Comparison of ENCODE assay signal across 8 cellular contexts in the genomic region with DNA sequence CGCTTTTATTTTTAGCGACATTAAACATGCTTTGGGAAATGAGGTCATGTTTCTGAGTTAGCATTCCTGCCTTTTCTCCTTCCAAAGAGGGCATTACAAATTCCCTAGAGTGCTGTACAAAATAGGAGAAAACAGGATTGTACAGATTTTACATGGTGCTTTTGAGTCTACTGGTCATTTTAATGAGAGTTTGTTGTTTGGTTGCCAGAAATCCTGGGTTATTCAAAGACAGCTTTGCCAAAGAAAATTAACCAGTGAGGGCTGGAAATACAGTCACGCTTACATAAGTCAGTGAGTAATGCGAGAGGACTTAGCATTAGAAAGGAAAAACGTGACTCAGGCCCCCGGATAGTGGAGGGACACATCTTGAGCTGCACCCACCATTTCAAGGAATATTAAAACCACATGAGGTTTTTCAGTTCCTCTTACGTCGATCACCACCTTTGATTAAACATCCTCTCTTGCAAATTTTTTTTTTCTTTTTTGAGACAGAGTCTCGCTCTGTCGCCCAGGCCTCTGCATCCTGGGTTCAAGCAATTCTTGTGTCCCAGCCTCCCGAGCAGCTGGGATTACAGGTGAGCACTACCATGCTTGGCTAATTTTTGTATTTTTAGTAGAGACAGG. TPM values are rescaled to one million over a fixed set of nuclear protein-coding genes. Genes with fewer than 3 reads are reported as not detected.
DNase-seq lines count a peak whose midpoint lies in the region; ATAC-seq and TF ChIP-seq lines count a peak whose summit lies in the region.

No MANE protein-coding gene starts in this region.

- H3K27me3 ChIP-seq in HL-60 (ENCODE audit: insufficient read depth, poor library complexity, severe bottlenecking) (no peaks in the 10 kb centered on the region), prostate gland (replicated peaks; ENCODE audit: insufficient read depth) (no peaks in the 10 kb centered on the region)

- H3K36me3 ChIP-seq in prostate gland = no peaks in the 10 kb centered on the region

- H3K27ac ChIP-seq in HL-60 (replicated peaks) = no peak overlapping the region
- peak overlapping the region; percentile 20 to 50 for H3K27ac ChIP-seq in prostate gland

- H3K4me3 Mint-ChIP-seq in dendritic cell treated with granulocyte-macrophage colony-stimulating factor and Interleukin-4, amounts not matched to agents 40 ng/mL and 50 ng/mL, for 4 days = no peak overlapping the region

- H3K4me1 ChIP-seq in prostate gland (replicated peaks) = no peaks in the 10 kb centered on the region

- ATAC-seq in GM18511 (IDR thresholded peaks at IDR 0.05; ENCODE audit: unreplicated experiment) (peak; percentile 38), GM19455 (IDR thresholded peaks at IDR 0.05; ENCODE audit: unreplicated experiment) (no peak)

- TF ChIP-seq CTCF in HL-60 (IDR thresholded peaks at IDR 0.05; ENCODE audit: insufficient read depth, low read length) (no peak), prostate gland (IDR thresholded peaks at IDR 0.05) (no peak)

- TF ChIP-seq POLR2A in prostate gland (IDR thresholded peaks at IDR 0.05) = no peak

- peak overlapping the region; percentile 39 for H3K27ac Mint-ChIP-seq in dendritic cell treated with granulocyte-macrophage colony-stimulating factor and Interleukin-4, amounts not matched to agents 40 ng/mL and 50 ng/mL, for 4 days

- intact Hi-C loops in dendritic cell treated with granulocyte-macrophage colony-stimulating factor and Interleukin-4, amounts not matched to agents 40 ng/mL and 50 ng/mL, for 4 days (cut with micrococcal nuclease) = loop anchor here (10.0 kb wide), 5 partner anchors 87 to 1927 kb away; a partner anchor contains a TSS
- intact Hi-C loops in prostate gland (cut with DNase I) = loop anchor here (2.0 kb wide), 1 partner anchor 53 kb away; no protein-coding TSS in a partner anchor

- peak; percentile 34 to 50 for DNase-seq in HL-60 (ENCODE audit: low read depth in 1 of 2, low spot score in 1 of 2)
- peak; percentile 27 for DNase-seq in activated CD4-positive, alpha-beta T cell treated with anti-CD3 and anti-CD28 coated beads for 1 hour
- DNase-seq in prostate gland (ENCODE audit: low spot score) = no peak
- DNase-seq in NCI-H2029 treated with DMSO at 0.1 percent for 48 hours (lab: John Stamatoyannopoulos, UW) = no peak
- DNase-seq in NCI-H1105 treated with DMSO at 0.1 percent for 48 hours (lab: John Stamatoyannopoulos, UW) = no peak

- no peaks in the 10 kb centered on the region for H3K9me3 ChIP-seq in prostate gland

- WGBS in prostate gland = 31% methylated on average over 11 of the region's 11 CpGs

- no peaks in the 10 kb centered on the region for H3K9me3 Mint-ChIP-seq in dendritic cell treated with granulocyte-macrophage colony-stimulating factor and Interleukin-4, amounts not matched to agents 40 ng/mL and 50 ng/mL, for 4 days

- H3K4me1 Mint-ChIP-seq in dendritic cell treated with granulocyte-macrophage colony-stimulating factor and Interleukin-4, amounts not matched to agents 40 ng/mL and 50 ng/mL, for 4 days (ENCODE audit: low read depth) = peaks cover 34% of the 10 kb centered on the region

- H3K36me3 Mint-ChIP-seq in dendritic cell treated with granulocyte-macrophage colony-stimulating factor and Interleukin-4, amounts not matched to agents 40 ng/mL and 50 ng/mL, for 4 days (ENCODE audit: low read depth) = no peaks in the 10 kb centered on the region

- H3K4me3 ChIP-seq in HL-60 (replicated peaks; ENCODE audit: insufficient read depth, low read length) = no peak overlapping the region
- H3K4me3 ChIP-seq in prostate gland = no peak overlapping the region

- peaks cover 11% of the 10 kb centered on the region for H3K27me3 Mint-ChIP-seq in dendritic cell treated with granulocyte-macrophage colony-stimulating factor and Interleukin-4, amounts not matched to agents 40 ng/mL and 50 ng/mL, for 4 days

RNA-seq across cellular contexts. Expression of a gene that starts 55.4 kb away (rescaled TPM):
- total RNA-seq in prostate gland = 10 to 100 TPM in 1 of 2 donors, 1 to 10 TPM in 1; 7.8 to 24.1 TPM

Comparison
In these comparisons a context has a peak if more than half of its experiments do, and no peak if none do; other contexts are left out.
1. DNase-seq: peak in HL-60 (2 of 2) and activated CD4-positive, alpha-beta T cell treated with anti-CD3 and anti-CD28 coated beads for 1 hour (single experiment); none in prostate gland (single experiment), NCI-H2029 treated with DMSO at 0.1 percent for 48 hours (single experiment) and NCI-H1105 treated with DMSO at 0.1 percent for 48 hours (single experiment).